Comparison of ENCODE assay signal across 8 cellular contexts in genomic region chr10:47438857-47439474, GRCh38. TPM values are rescaled to one million over a fixed set of nuclear protein-coding genes. Genes with fewer than 3 reads are reported as not detected.
A peak's percentile ranks its signal among the peaks of the same experiment; 100 is the strongest.
DNase-seq lines count a peak whose midpoint lies in the region; ATAC-seq, FAIRE-seq and TF ChIP-seq lines count a peak whose summit lies in the region.

No MANE protein-coding gene starts in this region.

- H3K9ac ChIP-seq in MM.1S (ENCODE audit: low read length) (no peak overlapping the region), kidney (ENCODE audit: low read length in 2 of 2) (no peak overlapping the region)

- H4K20me1 ChIP-seq in MM.1S (ENCODE audit: insufficient read depth, low read length): no peaks in the 10 kb centered on the region

- no peaks in the 10 kb centered on the region for H3K9me2 ChIP-seq in MM.1S (replicated peaks; ENCODE audit: insufficient read depth, low read length)

- intact Hi-C loops in adrenal gland (cut with DNase I) (no loop called here), kidney (cut with DNase I) (no loop called here)

- no peak overlapping the region for H3K4me2 ChIP-seq in MM.1S (ENCODE audit: low read depth, low read length)

- H3F3A ChIP-seq in MM.1S (ENCODE audit: insufficient read depth, low read length): no peaks in the 10 kb centered on the region

- ATAC-seq in GM21717 (IDR thresholded peaks at IDR 0.05; ENCODE audit: unreplicated experiment) (no peak), HG02759 (IDR thresholded peaks at IDR 0.05; ENCODE audit: unreplicated experiment) (no peak)

- DNase-seq in EL (peak; percentile 61), MM.1S (no peak), adrenal gland (peak in 6 of 7 donors; percentile 45 to 71 (median 65)), kidney (peak; percentile 52), epidermal melanocyte (ENCODE audit: insufficient read length, low spot score) (no peak), coronary artery (ENCODE audit: low spot score) (no peak)

- H3K4me1 ChIP-seq in MM.1S (ENCODE audit: low read length): no peaks in the 10 kb centered on the region
- no peaks in the 10 kb centered on the region for H3K4me1 ChIP-seq in adrenal gland (replicated peaks in 1 of 2)
- H3K4me1 ChIP-seq in kidney (ENCODE audit: control insufficient read depth in 1 of 2, insufficient read depth in 1 of 2, low read depth in 1 of 2, low read length in 2 of 2): no peaks in the 10 kb centered on the region

- H2AFZ ChIP-seq in MM.1S (ENCODE audit: low read length): no peak overlapping the region

- H3K27ac ChIP-seq in MM.1S (ENCODE audit: low read length) (no peak overlapping the region), adrenal gland (no peak overlapping the region), kidney (ENCODE audit: low read depth in 2 of 2, low read length in 2 of 2) (no peak overlapping the region), coronary artery (no peak overlapping the region)

- no peak for TF ChIP-seq POLR2A in adrenal gland (IDR thresholded peaks at IDR 0.05)

- no peak overlapping the region for H3K4me3 ChIP-seq in MM.1S (ENCODE audit: low read length)
- H3K4me3 ChIP-seq in adrenal gland: no peak overlapping the region
- H3K4me3 ChIP-seq in kidney (ENCODE audit: low read length in 2 of 2): no peak overlapping the region
- no peak overlapping the region for H3K4me3 ChIP-seq in coronary artery

- peaks cover 8% of the 10 kb centered on the region; the same call in 1 of the 2 replicates for H3K27me3 ChIP-seq in MM.1S (replicated peaks; ENCODE audit: insufficient read depth, low read length)
- no peaks in the 10 kb centered on the region for H3K27me3 ChIP-seq in adrenal gland

- TF ChIP-seq CTCF in MM.1S (IDR thresholded peaks at IDR 0.05; ENCODE audit: low read length) (0 out of 2 replicates have a peak, but pooled peaks have one; percentile 5), adrenal gland (IDR thresholded peaks at IDR 0.05) (peak; percentile 25 to 67 (median 54)), kidney (IDR thresholded peaks at IDR 0.05; ENCODE audit: borderline replicate concordance, extremely low read depth, insufficient read depth) (peak; percentile 38), coronary artery (IDR thresholded peaks at IDR 0.05) (no peak)

- 34 to 57% (median 45%) methylated on average over 6 of the region's 6 CpGs for WGBS in adrenal gland, 4 donors

- no peaks in the 10 kb centered on the region for H3K79me2 ChIP-seq in MM.1S (ENCODE audit: low read length)

- FAIRE-seq in kidney (lab: Jason Lieb, UNC): no peak

- no peaks in the 10 kb centered on the region for H3K36me3 ChIP-seq in MM.1S (replicated peaks; ENCODE audit: insufficient read depth, low read length)
- no peaks in the 10 kb centered on the region for H3K36me3 ChIP-seq in adrenal gland (replicated peaks in 1 of 2)
- H3K36me3 ChIP-seq in kidney (ENCODE audit: control insufficient read depth in 1 of 2, insufficient read depth in 2 of 2, low read length in 2 of 2): no peaks in the 10 kb centered on the region

- H3K9me3 ChIP-seq in MM.1S (replicated peaks; ENCODE audit: insufficient read depth, low read length) (no peaks in the 10 kb centered on the region), adrenal gland (replicated peaks in 1 of 3) (no peaks in the 10 kb centered on the region), kidney (ENCODE audit: control insufficient read depth in 1 of 2, low read length in 2 of 2) (peaks cover 0 to 2% of the 10 kb centered on the region in 2 donors)

RNA-seq across cellular contexts. Expression of gene ANXA8, which starts 44.9 kb away (rescaled TPM):
- total RNA-seq in adrenal gland (1 to 10 TPM in 4 of 8 donors, under 1 TPM in 2, not detected in 2; 0.42 to 2.2 (median 1.3) TPM), kidney (0.16 TPM)
- polyA plus RNA-seq in adrenal gland (under 1 TPM; 0.33 to 0.81 (median 0.56) TPM), kidney (ENCODE audit: insufficient read depth, low read depth, low replicate concordance) (not detected)

RNA-seq across cellular contexts. Expression of gene FAM25G, which starts 52.5 kb away (rescaled TPM):
- total RNA-seq in adrenal gland: not detected
- polyA plus RNA-seq in adrenal gland: not detected
- total RNA-seq in kidney: not detected
- not detected for polyA plus RNA-seq in kidney (ENCODE audit: insufficient read depth, low read depth, low replicate concordance)

RNA-seq across cellular contexts. Expression of gene ZNF488, which starts 54.9 kb away (rescaled TPM):
- total RNA-seq in adrenal gland (under 1 TPM in 5 of 8 donors, not detected in 3; 0.11 to 0.20 (median 0.14) TPM), kidney (0.09 TPM)
- polyA plus RNA-seq in adrenal gland (under 1 TPM; 0.03 to 0.08 (median 0.07) TPM), kidney (ENCODE audit: insufficient read depth, low read depth, low replicate concordance) (4.0 TPM)

Comparison
In these comparisons a context has a peak if more than half of its experiments do, and no peak if none do; other contexts are left out.
1. DNase-seq: peak in EL (single experiment), adrenal gland (6 of 7) and kidney (single experiment); none in MM.1S (single experiment), epidermal melanocyte (single experiment) and coronary artery (single experiment).